ENCODE assay signal across 1 cellular context in the genomic region with DNA sequence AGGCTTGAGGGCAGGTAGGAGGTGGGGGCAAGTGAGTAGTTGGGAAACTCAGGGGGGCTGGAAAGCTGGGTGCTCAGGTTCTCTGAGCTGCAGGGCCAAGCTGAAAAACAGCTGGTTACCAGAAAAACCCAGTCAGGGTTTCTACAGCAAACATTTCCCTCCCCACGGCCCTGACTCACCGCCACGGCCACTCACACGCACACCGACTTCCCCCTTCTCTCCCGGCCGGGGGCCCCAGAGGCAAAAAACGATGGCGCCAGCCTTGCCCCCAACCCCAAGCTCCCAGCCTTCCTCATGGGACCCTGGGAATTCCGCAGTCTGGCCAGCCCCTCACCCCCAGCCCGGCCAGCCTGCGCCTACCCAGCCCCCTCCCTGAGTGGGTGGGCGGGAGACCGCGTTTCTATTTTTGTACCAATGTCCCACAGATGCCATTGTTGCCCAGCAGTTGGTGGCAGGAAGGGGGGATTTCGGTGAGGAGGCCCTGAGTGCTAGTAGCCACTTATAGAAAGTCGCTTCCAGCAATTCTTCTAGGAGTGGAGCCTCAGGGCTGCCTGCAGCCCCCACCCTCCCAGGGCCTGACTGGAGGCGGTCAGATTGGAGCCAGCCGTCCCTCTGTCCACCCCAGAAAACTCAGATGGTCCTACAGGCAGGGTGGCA.
TF ChIP-seq lines count a peak whose summit lies in the region.

No MANE protein-coding gene starts in this region.

TF ChIP-seq in GM23338, 12 proteins besides CTCF, POLR2A, EP300 and RAD21 (continued from another document):
- TF ChIP-seq, protein P1, sequence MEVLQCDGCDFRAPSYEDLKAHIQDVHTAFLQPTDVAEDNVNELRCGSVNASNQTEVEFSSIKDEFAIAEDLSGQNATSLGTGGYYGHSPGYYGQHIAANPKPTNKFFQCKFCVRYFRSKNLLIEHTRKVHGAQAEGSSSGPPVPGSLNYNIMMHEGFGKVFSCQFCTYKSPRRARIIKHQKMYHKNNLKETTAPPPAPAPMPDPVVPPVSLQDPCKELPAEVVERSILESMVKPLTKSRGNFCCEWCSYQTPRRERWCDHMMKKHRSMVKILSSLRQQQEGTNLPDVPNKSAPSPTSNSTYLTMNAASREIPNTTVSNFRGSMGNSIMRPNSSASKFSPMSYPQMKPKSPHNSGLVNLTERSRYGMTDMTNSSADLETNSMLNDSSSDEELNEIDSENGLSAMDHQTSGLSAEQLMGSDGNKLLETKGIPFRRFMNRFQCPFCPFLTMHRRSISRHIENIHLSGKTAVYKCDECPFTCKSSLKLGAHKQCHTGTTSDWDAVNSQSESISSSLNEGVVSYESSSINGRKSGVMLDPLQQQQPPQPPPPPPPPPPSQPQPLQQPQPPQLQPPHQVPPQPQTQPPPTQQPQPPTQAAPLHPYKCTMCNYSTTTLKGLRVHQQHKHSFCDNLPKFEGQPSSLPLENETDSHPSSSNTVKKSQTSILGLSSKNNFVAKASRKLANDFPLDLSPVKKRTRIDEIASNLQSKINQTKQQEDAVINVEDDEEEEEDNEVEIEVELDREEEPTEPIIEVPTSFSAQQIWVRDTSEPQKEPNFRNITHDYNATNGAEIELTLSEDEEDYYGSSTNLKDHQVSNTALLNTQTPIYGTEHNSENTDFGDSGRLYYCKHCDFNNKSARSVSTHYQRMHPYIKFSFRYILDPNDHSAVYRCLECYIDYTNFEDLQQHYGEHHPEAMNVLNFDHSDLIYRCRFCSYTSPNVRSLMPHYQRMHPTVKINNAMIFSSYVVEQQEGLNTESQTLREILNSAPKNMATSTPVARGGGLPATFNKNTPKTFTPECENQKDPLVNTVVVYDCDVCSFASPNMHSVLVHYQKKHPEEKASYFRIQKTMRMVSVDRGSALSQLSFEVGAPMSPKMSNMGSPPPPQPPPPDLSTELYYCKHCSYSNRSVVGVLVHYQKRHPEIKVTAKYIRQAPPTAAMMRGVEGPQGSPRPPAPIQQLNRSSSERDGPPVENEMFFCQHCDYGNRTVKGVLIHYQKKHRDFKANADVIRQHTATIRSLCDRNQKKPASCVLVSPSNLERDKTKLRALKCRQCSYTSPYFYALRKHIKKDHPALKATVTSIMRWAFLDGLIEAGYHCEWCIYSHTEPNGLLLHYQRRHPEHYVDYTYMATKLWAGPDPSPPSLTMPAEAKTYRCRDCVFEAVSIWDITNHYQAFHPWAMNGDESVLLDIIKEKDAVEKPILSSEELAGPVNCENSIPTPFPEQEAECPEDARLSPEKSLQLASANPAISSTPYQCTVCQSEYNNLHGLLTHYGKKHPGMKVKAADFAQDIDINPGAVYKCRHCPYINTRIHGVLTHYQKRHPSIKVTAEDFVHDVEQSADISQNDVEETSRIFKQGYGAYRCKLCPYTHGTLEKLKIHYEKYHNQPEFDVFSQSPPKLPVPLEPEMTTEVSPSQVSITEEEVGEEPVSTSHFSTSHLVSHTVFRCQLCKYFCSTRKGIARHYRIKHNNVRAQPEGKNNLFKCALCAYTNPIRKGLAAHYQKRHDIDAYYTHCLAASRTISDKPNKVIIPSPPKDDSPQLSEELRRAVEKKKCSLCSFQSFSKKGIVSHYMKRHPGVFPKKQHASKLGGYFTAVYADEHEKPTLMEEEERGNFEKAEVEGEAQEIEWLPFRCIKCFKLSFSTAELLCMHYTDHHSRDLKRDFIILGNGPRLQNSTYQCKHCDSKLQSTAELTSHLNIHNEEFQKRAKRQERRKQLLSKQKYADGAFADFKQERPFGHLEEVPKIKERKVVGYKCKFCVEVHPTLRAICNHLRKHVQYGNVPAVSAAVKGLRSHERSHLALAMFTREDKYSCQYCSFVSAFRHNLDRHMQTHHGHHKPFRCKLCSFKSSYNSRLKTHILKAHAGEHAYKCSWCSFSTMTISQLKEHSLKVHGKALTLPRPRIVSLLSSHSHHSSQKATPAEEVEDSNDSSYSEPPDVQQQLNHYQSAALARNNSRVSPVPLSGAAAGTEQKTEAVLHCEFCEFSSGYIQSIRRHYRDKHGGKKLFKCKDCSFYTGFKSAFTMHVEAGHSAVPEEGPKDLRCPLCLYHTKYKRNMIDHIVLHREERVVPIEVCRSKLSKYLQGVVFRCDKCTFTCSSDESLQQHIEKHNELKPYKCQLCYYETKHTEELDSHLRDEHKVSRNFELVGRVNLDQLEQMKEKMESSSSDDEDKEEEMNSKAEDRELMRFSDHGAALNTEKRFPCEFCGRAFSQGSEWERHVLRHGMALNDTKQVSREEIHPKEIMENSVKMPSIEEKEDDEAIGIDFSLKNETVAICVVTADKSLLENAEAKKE (CRISPR knock-in tag; IDR thresholded peaks at IDR 0.05): no peak
- TF ChIP-seq EZH2phosphoT487 (IDR thresholded peaks at IDR 0.05; ENCODE audit: unreplicated experiment) (no peak), STAT1 (IDR thresholded peaks at IDR 0.05; ENCODE audit: unreplicated experiment) (no peak), ZNF114 (CRISPR knock-in tag; IDR thresholded peaks at IDR 0.05) (no peak), CREB1 (CRISPR knock-in tag; IDR thresholded peaks at IDR 0.05; ENCODE audit: low read depth) (no peak), POLR2AphosphoS5 (IDR thresholded peaks at IDR 0.05; ENCODE audit: low read depth) (no peak), JUNB (IDR thresholded peaks at IDR 0.05; ENCODE audit: unreplicated experiment) (no peak), EZH2 (IDR thresholded peaks at IDR 0.05; ENCODE audit: low read depth, unreplicated experiment) (no peak)
- TF ChIP-seq, protein P2, sequence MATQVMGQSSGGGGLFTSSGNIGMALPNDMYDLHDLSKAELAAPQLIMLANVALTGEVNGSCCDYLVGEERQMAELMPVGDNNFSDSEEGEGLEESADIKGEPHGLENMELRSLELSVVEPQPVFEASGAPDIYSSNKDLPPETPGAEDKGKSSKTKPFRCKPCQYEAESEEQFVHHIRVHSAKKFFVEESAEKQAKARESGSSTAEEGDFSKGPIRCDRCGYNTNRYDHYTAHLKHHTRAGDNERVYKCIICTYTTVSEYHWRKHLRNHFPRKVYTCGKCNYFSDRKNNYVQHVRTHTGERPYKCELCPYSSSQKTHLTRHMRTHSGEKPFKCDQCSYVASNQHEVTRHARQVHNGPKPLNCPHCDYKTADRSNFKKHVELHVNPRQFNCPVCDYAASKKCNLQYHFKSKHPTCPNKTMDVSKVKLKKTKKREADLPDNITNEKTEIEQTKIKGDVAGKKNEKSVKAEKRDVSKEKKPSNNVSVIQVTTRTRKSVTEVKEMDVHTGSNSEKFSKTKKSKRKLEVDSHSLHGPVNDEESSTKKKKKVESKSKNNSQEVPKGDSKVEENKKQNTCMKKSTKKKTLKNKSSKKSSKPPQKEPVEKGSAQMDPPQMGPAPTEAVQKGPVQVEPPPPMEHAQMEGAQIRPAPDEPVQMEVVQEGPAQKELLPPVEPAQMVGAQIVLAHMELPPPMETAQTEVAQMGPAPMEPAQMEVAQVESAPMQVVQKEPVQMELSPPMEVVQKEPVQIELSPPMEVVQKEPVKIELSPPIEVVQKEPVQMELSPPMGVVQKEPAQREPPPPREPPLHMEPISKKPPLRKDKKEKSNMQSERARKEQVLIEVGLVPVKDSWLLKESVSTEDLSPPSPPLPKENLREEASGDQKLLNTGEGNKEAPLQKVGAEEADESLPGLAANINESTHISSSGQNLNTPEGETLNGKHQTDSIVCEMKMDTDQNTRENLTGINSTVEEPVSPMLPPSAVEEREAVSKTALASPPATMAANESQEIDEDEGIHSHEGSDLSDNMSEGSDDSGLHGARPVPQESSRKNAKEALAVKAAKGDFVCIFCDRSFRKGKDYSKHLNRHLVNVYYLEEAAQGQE (IDR thresholded peaks at IDR 0.05; ENCODE audit: unreplicated experiment): no peak
